ENCODE assay signal across 12 cellular contexts in the genomic region with DNA sequence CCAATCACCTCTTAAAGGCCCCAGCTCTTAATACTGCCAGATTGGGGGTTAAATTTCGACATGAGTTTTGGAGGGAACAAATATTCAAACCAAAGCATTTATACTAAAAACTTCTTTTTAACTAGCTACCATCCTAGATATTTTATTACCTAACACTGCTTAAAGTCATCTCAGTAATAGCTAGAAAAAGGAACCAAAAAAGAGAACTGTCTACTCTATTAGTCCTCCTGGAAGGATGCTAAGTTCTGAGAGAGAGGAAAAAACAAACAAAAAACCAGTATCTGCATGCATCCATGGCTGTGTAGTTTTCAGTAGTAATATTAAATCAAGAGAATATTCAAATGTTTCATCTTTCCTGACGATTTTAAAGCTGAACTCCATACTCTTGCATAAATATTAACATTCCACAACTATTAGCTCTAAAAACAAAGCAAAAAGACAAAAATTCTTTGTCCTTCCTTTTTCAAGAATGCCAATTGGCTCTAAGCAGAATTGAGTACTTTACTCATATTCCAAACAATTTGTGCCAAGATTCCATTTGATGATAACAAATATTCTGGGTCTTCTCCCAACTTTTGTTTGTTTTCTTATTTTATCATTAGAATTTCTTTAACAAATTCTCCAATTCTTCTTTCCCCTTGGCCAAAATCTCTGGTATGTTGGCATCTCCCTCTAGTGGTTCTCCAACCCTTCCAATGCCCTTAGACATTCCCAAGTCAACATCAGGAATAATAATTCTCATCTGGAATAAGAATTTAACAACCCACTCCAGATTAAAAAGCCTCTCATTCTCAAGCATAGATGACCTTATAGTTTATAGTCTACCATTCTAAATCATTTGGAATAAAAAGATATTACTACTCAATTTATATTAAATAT. TPM values are rescaled to one million over a fixed set of nuclear protein-coding genes. Genes with fewer than 3 reads are reported as not detected.
DNase-seq lines count a peak whose midpoint lies in the region; ATAC-seq, FAIRE-seq and TF ChIP-seq lines count a peak whose summit lies in the region.
"Had no signal": no experiment of that assay in that cellular context is flagged by ENCODE, and none has a peak within 500 bp of the region (broad histone marks: within the 10 kb centered on the region; RNA-seq: fewer than 3 reads in every experiment).

No MANE protein-coding gene starts in this region.

- H3K27ac ChIP-seq in C4-2B (no peak overlapping the region), neural progenitor cell (no peak overlapping the region)

- no peak overlapping the region for H3K27ac Mint-ChIP-seq in neural progenitor cell
- H3K27ac Mint-ChIP-seq in naive thymus-derived CD8-positive, alpha-beta T cell, result peak overlapping the region in 1 of 10 donors; percentile 73

- no peak overlapping the region for H3K4me3 Mint-ChIP-seq in neural progenitor cell
- no peak overlapping the region for H3K4me3 Mint-ChIP-seq in naive thymus-derived CD8-positive, alpha-beta T cell

- peaks cover 23% of the 10 kb centered on the region for H3K4me1 Mint-ChIP-seq in neural progenitor cell
- H3K4me1 Mint-ChIP-seq in naive thymus-derived CD8-positive, alpha-beta T cell, result peaks cover 13 to 49% (median 34%) of the 10 kb centered on the region in 4 donors

- H2AFZ ChIP-seq in neural progenitor cell (replicated peaks), result no peak overlapping the region

- no peaks in the 10 kb centered on the region for H3F3A ChIP-seq in neural progenitor cell (ENCODE audit: low read depth)

- no peaks in the 10 kb centered on the region for H3K9me3 Mint-ChIP-seq in neural progenitor cell
- H3K9me3 Mint-ChIP-seq in naive thymus-derived CD8-positive, alpha-beta T cell, result no peaks in the 10 kb centered on the region

- H3K79me2 ChIP-seq in neural progenitor cell (ENCODE audit: low read depth), result peaks cover 13% of the 10 kb centered on the region

- no peak overlapping the region for H3K9ac ChIP-seq in neural progenitor cell

- peaks cover 16% of the 10 kb centered on the region for H4K20me1 ChIP-seq in neural progenitor cell (ENCODE audit: low read depth)

- DNase-seq in LNCaP clone FGC (ENCODE audit: low read depth) (no peak), cardiac fibroblast (ENCODE audit: low read depth in 2 of 2) (peak in 1 of 2 donors; percentile 30), neural progenitor cell (ENCODE audit: low spot score) (no peak), H54 (ENCODE audit: insufficient read length, low spot score) (no peak), T1000 (lab: John Stamatoyannopoulos, UW) (no peak)
- no peak for DNase-seq in naive thymus-derived CD8-positive, alpha-beta T cell
- DNase-seq: KBM-7; left ventricle myocardium superior; NCI-H226; stimulated activated CD4-positive, alpha-beta T cell treated with anti-CD3 and anti-CD28 coated beads, Interleukin-2, amount 100 ng/mL, for 48 hours had no signal

- H3K4me1 ChIP-seq in neural progenitor cell, result peaks cover 13% of the 10 kb centered on the region

- ATAC-seq in naive thymus-derived CD8-positive, alpha-beta T cell, result no peak
- ATAC-seq in GM18870 (IDR thresholded peaks at IDR 0.05; ENCODE audit: unreplicated experiment), result no peak
- ATAC-seq: left ventricle myocardium superior had no signal

- peaks cover 32% of the 10 kb centered on the region for H3K36me3 Mint-ChIP-seq in neural progenitor cell
- peaks cover 0 to 70% (median 8%) of the 10 kb centered on the region in 3 donors for H3K36me3 Mint-ChIP-seq in naive thymus-derived CD8-positive, alpha-beta T cell

- peak; percentile 21 for TF ChIP-seq CTCF in C4-2B (conservative IDR thresholded peaks at IDR 0.05)
- TF ChIP-seq CTCF in LNCaP clone FGC (IDR thresholded peaks at IDR 0.05; ENCODE audit: control insufficient read depth, extremely low read depth, insufficient read depth), result peak; percentile 37; the same call in 1 of the 2 replicates
- peak; percentile 49 for TF ChIP-seq CTCF in cardiac fibroblast (IDR thresholded peaks at IDR 0.05; ENCODE audit: low read depth, low read length)
- peak; percentile 37 for TF ChIP-seq CTCF in neural progenitor cell (IDR thresholded peaks at IDR 0.05)

- no peak for FAIRE-seq in H54 (lab: Jason Lieb, UNC)

- H3K4me2 ChIP-seq in neural progenitor cell, result no peak overlapping the region

- H3K9me3 ChIP-seq in neural progenitor cell (ENCODE audit: low read depth), result no peaks in the 10 kb centered on the region

- no peaks in the 10 kb centered on the region for H3K27me3 Mint-ChIP-seq in neural progenitor cell (ENCODE audit: insufficient read depth, low read depth)
- H3K27me3 Mint-ChIP-seq in naive thymus-derived CD8-positive, alpha-beta T cell, result no peaks in the 10 kb centered on the region

- H3K4me3 ChIP-seq in LNCaP clone FGC (ENCODE audit: low read depth, low read length) (no peak overlapping the region), cardiac fibroblast (replicated peaks in 1 of 2; ENCODE audit: low read depth in 2 of 2, low read length in 2 of 2) (no peak overlapping the region), neural progenitor cell (no peak overlapping the region)

- H3K27me3 ChIP-seq in neural progenitor cell, result no peaks in the 10 kb centered on the region

- TF ChIP-seq POLR2A in H54 (IDR thresholded peaks at IDR 0.05; ENCODE audit: low read depth, low read length), result no peak

- POLR2A ChIA-PET in naive thymus-derived CD8-positive, alpha-beta T cell (lab: Charles Lee), result no interaction called here

- H3K36me3 ChIP-seq in neural progenitor cell, result peaks cover 5% of the 10 kb centered on the region

RNA-seq across cellular contexts. Expression of a gene that starts 5.5 kb away (rescaled TPM):
- 26.3 and 31.3 TPM in 2 replicates for total RNA-seq in neural progenitor cell (ENCODE audit: low replicate concordance)
- 10 to 100 TPM; 24.5 to 27.1 TPM for total RNA-seq in naive thymus-derived CD8-positive, alpha-beta T cell
- polyA plus RNA-seq in naive thymus-derived CD8-positive, alpha-beta T cell, result 1 to 10 TPM; 2.4 to 3.4 (median 2.6) TPM

RNA-seq across cellular contexts. Expression of a gene that starts 56.1 kb away (rescaled TPM):
- not detected in 2 replicates for total RNA-seq in neural progenitor cell (ENCODE audit: low replicate concordance)
- total RNA-seq in naive thymus-derived CD8-positive, alpha-beta T cell, result 10 to 100 TPM in 1 of 2 experiments, 1 to 10 TPM in 1; 9.1 to 10.8 TPM
- 1 to 10 TPM in 1 of 3 donors, under 1 TPM in 2; 0.41 to 2.0 (median 0.48) TPM for polyA plus RNA-seq in naive thymus-derived CD8-positive, alpha-beta T cell
- total RNA-seq: left ventricle myocardium superior had no signal

Comparison
In these comparisons a context has a peak if more than half of its experiments do, and no peak if none do; other contexts are left out.
1. RNA of a gene that starts 56.1 kb away (total RNA-seq): 9.1 to 10.8 TPM in naive thymus-derived CD8-positive, alpha-beta T cell; not detected in neural progenitor cell; every median in the first group is over 10 times any median in the second.
2. Peak in every context shown above with its lines, with median percentiles within 50 percentile points of each other: CTCF ChIP-seq.